In the genomic region with DNA sequence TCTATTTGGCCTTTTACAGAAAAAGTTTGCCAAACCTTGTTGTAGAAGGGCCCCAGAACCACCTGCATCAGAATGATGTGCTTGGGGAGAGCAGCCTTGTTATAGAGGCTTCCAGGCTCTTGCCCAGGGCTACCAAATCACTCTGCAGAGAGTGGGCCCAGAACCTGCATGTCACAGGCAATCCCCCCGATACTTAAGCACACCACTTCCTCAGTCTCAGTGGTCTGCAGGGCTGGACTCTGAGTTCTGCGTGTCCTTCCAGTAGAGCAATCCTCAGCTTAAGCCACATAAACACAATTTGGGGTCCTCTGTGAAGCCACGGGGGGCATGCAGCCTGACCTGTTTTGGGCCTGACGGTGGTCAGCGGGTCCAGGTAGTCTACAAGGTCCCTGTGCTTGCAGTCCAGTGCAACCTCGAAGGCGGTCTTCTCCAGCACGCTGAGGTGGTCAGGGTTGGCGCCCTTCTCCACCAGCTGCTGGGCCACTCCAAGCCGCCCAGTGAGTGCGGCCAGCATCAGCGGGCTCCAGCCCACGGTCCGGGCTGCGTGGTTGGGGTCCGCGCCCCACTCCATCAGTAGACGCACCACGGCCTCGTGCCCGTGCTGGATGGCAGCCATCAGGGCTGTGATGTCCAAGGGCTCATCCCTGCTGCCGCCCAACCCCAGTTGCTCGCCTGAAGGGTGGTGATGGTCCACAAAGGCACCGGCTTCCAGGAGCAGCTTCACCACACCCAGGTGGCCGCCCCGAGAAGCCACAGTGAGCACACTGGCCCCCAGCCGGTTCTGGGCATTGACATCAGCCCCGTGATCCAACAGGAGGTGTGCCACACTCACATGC, we compare ENCODE assay signal across 18 cellular contexts. TPM values are rescaled to one million over a fixed set of nuclear protein-coding genes. Genes with fewer than 3 reads are reported as not detected.
"Had no signal": no experiment of that assay in that cellular context is flagged by ENCODE, and none has a peak within 500 bp of the region (broad histone marks: within the 10 kb centered on the region; RNA-seq: fewer than 3 reads in every experiment).

No MANE protein-coding gene starts in this region.

- H3K9me3 ChIP-seq: ascending aorta had no signal

- ATAC-seq: T-helper 17 cell had no signal

- H3K4me3 ChIP-seq: ascending aorta, cardiac muscle cell had no signal

- DNase-seq: activated CD4-positive, alpha-beta memory T cell treated with anti-CD3 and anti-CD28 coated beads for 36 hours; activated CD4-positive, alpha-beta T cell treated with anti-CD3 and anti-CD28 coated beads, Interleukin-2, amount 10 ng/mL, durations not matched to agents 7 days and 5 days; activated CD4-positive, CD25-positive, alpha-beta regulatory T cell; activated naive CD4-positive, alpha-beta T cell; NCI-H1092 treated with DMSO at 0.1 percent for 48 hours; NCI-H1417 treated with DMSO at 0.1 percent for 48 hours; NCI-H2107; NCI-H345; NCI-H510A treated with DMSO at 0.1 percent for 48 hours; NK-92 treated with Interleukin-12 subunit alpha and Interleukin-12 subunit beta, amount 100 ng/mL, for 24 hours; OCI-M1; T-helper 17 cell; T1000 had no signal

- H3K27me3 ChIP-seq: ascending aorta, cardiac muscle cell had no signal

- FAIRE-seq: TTC549 had no signal

- H3K27ac ChIP-seq: cardiac muscle cell, KMS-11 had no signal

- H3K9ac ChIP-seq: KMS-11 had no signal

RNA-seq across cellular contexts. Expression of a gene that starts 17.5 kb away (rescaled TPM):
- total RNA-seq: MCF 10A had no signal
